ENCODE assay signal across 1 cellular context in genomic region chr16:22314661-22315626, GRCh38.
TF ChIP-seq lines count a peak whose summit lies in the region.

No MANE protein-coding gene starts in this region.

TF ChIP-seq in GM12878, 131 proteins besides CTCF, POLR2A, EP300 and RAD21:
- no peak for TF ChIP-seq ZNF274 (IDR thresholded peaks at IDR 0.05; ENCODE audit: insufficient read depth, insufficient read length)
